31 cellular contexts compared by ENCODE assay signal in the genomic region with DNA sequence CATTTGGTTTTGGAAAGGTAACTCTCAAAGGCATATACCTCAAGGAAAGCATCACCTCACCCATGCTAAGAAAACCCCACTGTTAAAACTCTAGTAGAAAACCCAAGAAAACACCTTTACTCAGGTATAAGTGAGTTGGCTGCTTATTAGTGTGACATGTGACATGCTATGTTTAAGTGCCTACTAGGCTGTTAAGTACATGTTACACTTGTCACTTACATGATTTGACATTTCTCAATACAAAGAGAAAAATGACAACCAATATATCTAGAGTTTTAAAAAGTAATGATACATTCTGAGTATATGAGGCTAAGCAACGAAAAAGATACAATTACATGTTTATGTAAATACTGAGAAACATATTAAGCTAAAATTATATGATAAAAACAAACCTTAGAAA.
DNase-seq lines count a peak whose midpoint lies in the region; ATAC-seq and TF ChIP-seq lines count a peak whose summit lies in the region.
"Had no signal": no experiment of that assay in that cellular context is flagged by ENCODE, and none has a peak within 500 bp of the region (broad histone marks: within the 10 kb centered on the region; RNA-seq: fewer than 3 reads in every experiment).

No MANE protein-coding gene starts in this region.

- no peak overlapping the region for H2BK12ac ChIP-seq in mesenchymal stem cell (ENCODE audit: low read length in 2 of 2)

- no peak overlapping the region for H2BK15ac ChIP-seq in mesenchymal stem cell (ENCODE audit: low read depth, poor library complexity, severe bottlenecking)

- H3K9ac ChIP-seq in mesenchymal stem cell (ENCODE audit: low read length) (no peak overlapping the region), neural cell (ENCODE audit: low read length) (no peak overlapping the region)
- H3K9ac ChIP-seq: BLaER1; BLaER1 treated with 17β-estradiol and CSF1 and Interleukin-3, amounts not matched to agents 10 nM and 100 nM had no signal

- no peak overlapping the region for H2BK5ac ChIP-seq in mesenchymal stem cell (ENCODE audit: low read depth, low read length, poor library complexity, severe bottlenecking)

- no peak overlapping the region for H2BK120ac ChIP-seq in mesenchymal stem cell (ENCODE audit: low read depth, low read length)

- H3K79me2 ChIP-seq in neural cell (replicated peaks; ENCODE audit: insufficient read depth, low read length): no peaks in the 10 kb centered on the region

- WGBS in mesenchymal stem cell: no CpG with 5 or more reads among the region's 1 CpG

- no peaks in the 10 kb centered on the region for H3K79me1 ChIP-seq in mesenchymal stem cell (replicated peaks; ENCODE audit: low read length, poor library complexity, severe bottlenecking)

- no peak for TF ChIP-seq RAD21 in neural cell (conservative IDR thresholded peaks at IDR 0.05)

- no peak overlapping the region for H3K23ac ChIP-seq in mesenchymal stem cell (ENCODE audit: low read length in 2 of 2)

- H2AFZ ChIP-seq in mesenchymal stem cell (ENCODE audit: low read depth, low read length): no peak overlapping the region
- no peak overlapping the region for H2AFZ ChIP-seq in neural cell (ENCODE audit: low read depth, low read length)

- H3K4me1 ChIP-seq in SJSA1 (replicated peaks): peaks cover 16% of the 10 kb centered on the region
- no peaks in the 10 kb centered on the region for H3K4me1 ChIP-seq in mesenchymal stem cell (ENCODE audit: control insufficient read depth, insufficient read depth, low read depth, low read length)
- H3K4me1 ChIP-seq: A549; BE2C; BLaER1; BLaER1 treated with 17β-estradiol and CSF1 and Interleukin-3, amounts not matched to agents 10 nM and 100 nM; Caco-2 had no signal

- no peak for DNase-seq in SJSA1 (ENCODE audit: low read depth in 1 of 2, low spot score in 2 of 2)
- no peak for DNase-seq in mesenchymal stem cell
- no peak for DNase-seq in MV-4-11 (lab: John Stamatoyannopoulos, UW)
- no peak for DNase-seq in AG08396 (ENCODE audit: low spot score)
- DNase-seq: 8988T; ACHN; AML-193; BE2C; C1 segment of cervical spinal cord; Caco-2; Calu3; CD4-positive, alpha-beta memory T cell; CD4-positive, alpha-beta T cell; CD4-positive, CD25-positive, alpha-beta regulatory T cell; CD8-positive, alpha-beta memory T cell; CD8-positive, alpha-beta T cell; COR-L47; DMS 273 treated with DMSO at 0.1 percent for 48 hours; DMS153; DMS53; DMS79; DMS79 treated with DMSO at 0.1 percent for 48 hours; DND-41; EL had no signal

- no peaks in the 10 kb centered on the region for H3K36me3 ChIP-seq in SJSA1
- H3K36me3 ChIP-seq in mesenchymal stem cell (ENCODE audit: control insufficient read depth in 1 of 2, insufficient read depth in 2 of 2, low read depth in 1 of 2, low read length in 2 of 2): no peaks in the 10 kb centered on the region
- H3K36me3 ChIP-seq in neural cell (ENCODE audit: insufficient read depth, low read length): no peaks in the 10 kb centered on the region
- H3K36me3 ChIP-seq: BE2C; BLaER1; BLaER1 treated with 17β-estradiol and CSF1 and Interleukin-3, amounts not matched to agents 10 nM and 100 nM had no signal

- ATAC-seq in activated CD4-positive, CD25-positive, alpha-beta regulatory T cell treated with anti-CD3 and anti-CD28 coated beads, Interleukin-2, amount 50 U/mL, for 24 hours: no peak
- ATAC-seq: A549; CD8-positive, alpha-beta T cell had no signal

- H3K9me2 ChIP-seq in neural cell (ENCODE audit: insufficient read depth, low read length): no peaks in the 10 kb centered on the region

- H3K27me3 ChIP-seq in SJSA1 (replicated peaks) (no peaks in the 10 kb centered on the region), mesenchymal stem cell (ENCODE audit: control insufficient read depth in 1 of 2, insufficient read depth in 1 of 2, low read length in 2 of 2) (no peaks in the 10 kb centered on the region), neural cell (ENCODE audit: insufficient read depth, low read depth, low read length) (no peaks in the 10 kb centered on the region)
- H3K27me3 ChIP-seq: BE2C; BLaER1; BLaER1 treated with 17β-estradiol and CSF1 and Interleukin-3, amounts not matched to agents 10 nM and 100 nM had no signal

- TF ChIP-seq EP300 in neural cell (conservative IDR thresholded peaks at IDR 0.05; ENCODE audit: poor library complexity, severe bottlenecking): peak; percentile 94

- no peaks in the 10 kb centered on the region for H3F3A ChIP-seq in neural cell (ENCODE audit: insufficient read depth, low read length, poor library complexity, severe bottlenecking)

- H4K8ac ChIP-seq in mesenchymal stem cell (ENCODE audit: low read length): no peak overlapping the region

- peak overlapping the region; percentile 83 for H3K27ac ChIP-seq in SJSA1
- H3K27ac ChIP-seq in mesenchymal stem cell (ENCODE audit: low read length, poor library complexity, severe bottlenecking): no peak overlapping the region
- H3K27ac ChIP-seq in neural cell (ENCODE audit: low read length): no peak overlapping the region
- H3K27ac ChIP-seq: 22Rv1; A549; BLaER1; BLaER1 treated with 17β-estradiol and CSF1 and Interleukin-3, amounts not matched to agents 10 nM and 100 nM; C4-2B had no signal

- H3K4me2 ChIP-seq in mesenchymal stem cell (ENCODE audit: low read length, poor library complexity, severe bottlenecking) (no peak overlapping the region), neural cell (ENCODE audit: low read length) (no peak overlapping the region)
- H3K4me2 ChIP-seq: A549; BLaER1; BLaER1 treated with 17β-estradiol and CSF1 and Interleukin-3, amounts not matched to agents 10 nM and 100 nM had no signal

- H3K4me3 ChIP-seq in SJSA1 (no peak overlapping the region), mesenchymal stem cell (ENCODE audit: insufficient read depth in 1 of 2, low read depth in 1 of 2, low read length in 2 of 2) (no peak overlapping the region), neural cell (ENCODE audit: low read length) (no peak overlapping the region)
- H3K4me3 ChIP-seq: A549; BLaER1; BLaER1 treated with 17β-estradiol and CSF1 and Interleukin-3, amounts not matched to agents 10 nM and 100 nM had no signal

- no peak overlapping the region for H3K14ac ChIP-seq in mesenchymal stem cell (ENCODE audit: low read length in 2 of 2)

- no peak for TF ChIP-seq CTCF in neural cell (IDR thresholded peaks at IDR 0.05; ENCODE audit: poor library complexity, severe bottlenecking)

- no peak overlapping the region for H4K91ac ChIP-seq in mesenchymal stem cell (ENCODE audit: low read length)

- no peak overlapping the region for H3K18ac ChIP-seq in mesenchymal stem cell (ENCODE audit: low read depth in 1 of 2, low read length in 2 of 2)

- H3K9me3 ChIP-seq in SJSA1 (replicated peaks): peaks cover 6% of the 10 kb centered on the region; the same call in 1 of the 2 replicates
- peaks cover 7% of the 10 kb centered on the region for H3K9me3 ChIP-seq in mesenchymal stem cell (ENCODE audit: control insufficient read depth, low read length)
- no peaks in the 10 kb centered on the region for H3K9me3 ChIP-seq in neural cell (ENCODE audit: low read length)
- H3K9me3 ChIP-seq: A549, BE2C, Caco-2 had no signal

- H2AK5ac ChIP-seq in mesenchymal stem cell (ENCODE audit: low read length, severe bottlenecking): peak overlapping the region; percentile 22

- no peak overlapping the region for H3K4ac ChIP-seq in mesenchymal stem cell (ENCODE audit: low read depth in 1 of 2, low read length in 2 of 2)

- H4K20me1 ChIP-seq in neural cell (ENCODE audit: insufficient read depth): no peaks in the 10 kb centered on the region
- H4K20me1 ChIP-seq: BLaER1; BLaER1 treated with 17β-estradiol and CSF1 and Interleukin-3, amounts not matched to agents 10 nM and 100 nM had no signal

TF ChIP-seq in neural cell, 6 proteins besides CTCF, POLR2A, EP300 and RAD21:
- TF ChIP-seq POLR2AphosphoS5 (IDR thresholded peaks at IDR 0.05) (peak; percentile 88), TAF1 (IDR thresholded peaks at IDR 0.05; ENCODE audit: low read depth) (no peak), EZH2 (IDR thresholded peaks at IDR 0.05; ENCODE audit: borderline replicate concordance, insufficient read depth, low read length, poor library complexity, severe bottlenecking) (no peak), SMC3 (conservative IDR thresholded peaks at IDR 0.05; ENCODE audit: poor library complexity) (no peak)
